Comparison of ENCODE assay signal across 24 cellular contexts in the genomic region with DNA sequence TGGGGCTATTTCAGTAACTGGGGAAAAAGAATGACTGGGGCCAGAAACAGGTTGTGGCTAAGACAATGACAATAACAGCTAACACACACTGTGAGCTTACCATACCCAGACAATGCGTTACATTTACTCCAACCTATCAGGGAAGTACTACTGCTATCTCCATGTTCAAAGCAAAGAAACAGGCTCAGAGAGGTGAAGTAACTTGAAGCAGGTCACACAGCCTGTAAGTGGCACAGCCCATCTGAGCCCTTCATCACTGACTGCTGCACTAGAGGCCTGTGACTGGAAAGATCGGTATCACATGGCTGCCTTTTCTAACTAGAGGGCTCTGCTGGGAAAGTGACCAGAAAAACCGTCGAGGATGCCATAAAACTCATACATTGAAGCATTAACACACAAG.
"Had no signal": no experiment of that assay in that cellular context is flagged by ENCODE, and none has a peak within 500 bp of the region (broad histone marks: within the 10 kb centered on the region; RNA-seq: fewer than 3 reads in every experiment).

No MANE protein-coding gene starts in this region.

- H3K4me3 ChIP-seq: cardiac muscle cell had no signal

- FAIRE-seq: TTC549 had no signal

- H3K27ac Mint-ChIP-seq: activated B cell treated with CpG ODN at 0.5 μM for 24 hours; activated CD4-positive, alpha-beta memory T cell treated with anti-CD3 and anti-CD28 coated beads, Interleukin-2, amount 10 ng/mL, durations not matched to agents 7 days and 5 days; activated naive CD4-positive, alpha-beta T cell treated with anti-CD3 and anti-CD28 coated beads, Interleukin-2, amount 10 ng/mL, durations not matched to agents 7 days and 5 days; activated naive CD8-positive, alpha-beta T cell treated with anti-CD3 and anti-CD28 coated beads for 36 hours; activated T-helper 2 cell treated with anti-CD3 and anti-CD28 coated beads, Interferon-gamma antibody, Interleukin-2, Interleukin-4, amounts not matched to agents 10 μg/mL and 5 μg/mL and 100 μg/mL, durations not matched to agents 14 hours and 24 hours and 36 hours had no signal

- H3K27me3 ChIP-seq: brain microvascular endothelial cell, cardiac muscle cell had no signal

- H3K9me3 Mint-ChIP-seq: activated B cell treated with CpG ODN at 0.5 μM for 24 hours; activated CD4-positive, alpha-beta memory T cell treated with anti-CD3 and anti-CD28 coated beads, Interleukin-2, amount 10 ng/mL, durations not matched to agents 7 days and 5 days; activated naive CD4-positive, alpha-beta T cell treated with anti-CD3 and anti-CD28 coated beads, Interleukin-2, amount 10 ng/mL, durations not matched to agents 7 days and 5 days; activated naive CD8-positive, alpha-beta T cell treated with anti-CD3 and anti-CD28 coated beads for 36 hours; activated T-cell treated with anti-CD3 and anti-CD28 coated beads, Interleukin-2, amount 50 U/mL, for 4 hours; activated T-helper 2 cell treated with anti-CD3 and anti-CD28 coated beads, Interferon-gamma antibody, Interleukin-2, Interleukin-4, amounts not matched to agents 10 μg/mL and 5 μg/mL and 100 μg/mL, durations not matched to agents 14 hours and 24 hours and 36 hours had no signal

- H3K4me3 Mint-ChIP-seq: activated B cell treated with CpG ODN at 0.5 μM for 24 hours; activated CD4-positive, alpha-beta memory T cell treated with anti-CD3 and anti-CD28 coated beads, Interleukin-2, amount 10 ng/mL, durations not matched to agents 7 days and 5 days; activated naive CD4-positive, alpha-beta T cell treated with anti-CD3 and anti-CD28 coated beads, Interleukin-2, amount 10 ng/mL, durations not matched to agents 7 days and 5 days; activated naive CD8-positive, alpha-beta T cell treated with anti-CD3 and anti-CD28 coated beads for 36 hours; activated T-cell treated with anti-CD3 and anti-CD28 coated beads, Interleukin-2, amount 50 U/mL, for 4 hours had no signal

- ATAC-seq: activated T-cell treated with anti-CD3 and anti-CD28 coated beads, Interleukin-2, amount 50 U/mL, for 4 hours; PC-3 had no signal

- H3K27me3 Mint-ChIP-seq: activated B cell treated with CpG ODN at 0.5 μM for 24 hours; activated CD4-positive, alpha-beta memory T cell treated with anti-CD3 and anti-CD28 coated beads, Interleukin-2, amount 10 ng/mL, durations not matched to agents 7 days and 5 days; activated naive CD4-positive, alpha-beta T cell treated with anti-CD3 and anti-CD28 coated beads, Interleukin-2, amount 10 ng/mL, durations not matched to agents 7 days and 5 days; activated naive CD8-positive, alpha-beta T cell treated with anti-CD3 and anti-CD28 coated beads for 36 hours had no signal

- H3K27ac ChIP-seq: brain microvascular endothelial cell, cardiac muscle cell had no signal

- DNase-seq: activated B cell treated with CpG ODN at 0.5 μM for 24 hours; activated CD4-positive, alpha-beta memory T cell treated with anti-CD3 and anti-CD28 coated beads, Interleukin-2, amount 10 ng/mL, durations not matched to agents 7 days and 5 days; activated CD4-positive, alpha-beta T cell treated with anti-CD3 and anti-CD28 coated beads for 1 hour; activated CD4-positive, alpha-beta T cell treated with anti-CD3 and anti-CD28 coated beads, Interleukin-2, amount 50 U/mL, for 1 hour; activated CD8-positive, alpha-beta memory T cell treated with anti-CD3 and anti-CD28 coated beads, Interleukin-2, amount 50 U/mL, for 48 hours; activated gamma-delta T cell treated with Interleukin-2 at 50 U/mL for 16 hours; activated naive CD4-positive, alpha-beta T cell treated with anti-CD3 and anti-CD28 coated beads, Interleukin-2, amount 10 ng/mL, durations not matched to agents 7 days and 5 days; activated naive CD8-positive, alpha-beta T cell treated with anti-CD3 and anti-CD28 coated beads for 36 hours; activated T-cell treated with anti-CD3 and anti-CD28 coated beads, Interleukin-2, amount 50 U/mL, for 4 hours; brain microvascular endothelial cell; Karpas-422; MM.1S; NCI-H1105 treated with DMSO at 0.1 percent for 48 hours; NCI-H1436 treated with DMSO at 0.1 percent for 48 hours; NCI-H187; NCI-H2081; NCI-H510A treated with DMSO at 0.1 percent for 48 hours; PC-3; SHP77 treated with DMSO at 0.1 percent for 48 hours; T-helper 2 cell; T1000 had no signal
